ENCODE assay signal across 27 cellular contexts in the genomic region with DNA sequence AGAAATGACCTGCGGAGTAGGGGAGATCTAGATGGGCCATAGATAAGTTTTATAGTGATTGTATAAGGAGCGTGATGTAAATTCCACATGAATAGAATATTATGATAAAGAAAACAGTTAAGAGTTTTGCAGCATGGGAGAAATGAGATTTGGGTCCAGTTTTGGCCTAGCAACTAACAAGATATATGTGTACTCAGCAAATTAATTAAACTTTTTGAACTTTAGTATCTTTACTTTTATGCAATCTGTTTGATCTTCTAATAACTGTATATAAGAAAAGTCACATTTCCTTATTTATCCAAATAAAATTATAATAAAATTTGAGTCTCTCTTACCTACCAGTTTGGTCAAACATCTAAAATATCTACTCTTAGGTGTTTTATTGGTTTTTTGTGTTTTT.
"Had no signal": no experiment of that assay in that cellular context is flagged by ENCODE, and none has a peak within 500 bp of the region (broad histone marks: within the 10 kb centered on the region; RNA-seq: fewer than 3 reads in every experiment).

No MANE protein-coding gene starts in this region.

- H3K4me1 ChIP-seq: stomach, suprapubic skin, testis, thyroid gland, tibial artery, tibial nerve, transverse colon, upper lobe of left lung, upper lobe of right lung, uterus, vagina had no signal

- H3K36me3 ChIP-seq: stomach, suprapubic skin, thoracic aorta, thyroid gland, tibial artery, tibial nerve, transverse colon, upper lobe of left lung, upper lobe of right lung, uterus, vagina had no signal

- H3K27ac ChIP-seq: stomach, suprapubic skin, testis, thoracic aorta, thyroid gland, tibial artery, tibial nerve, transverse colon, upper lobe of left lung, upper lobe of right lung, uterus, vagina had no signal

- DNase-seq: stimulated activated CD4-positive, alpha-beta T cell treated with anti-CD3 and anti-CD28 coated beads, Interleukin-2, amount 100 ng/mL, for 48 hours; stimulated activated CD4-positive, alpha-beta T cell treated with anti-CD3 and anti-CD28 coated beads, Interleukin-4, amount 100 ng/mL, for 1 hour; stimulated activated CD4-positive, alpha-beta T cell treated with anti-CD3 and anti-CD28 coated beads, Interleukin-4, amount 100 ng/mL, for 24 hours; stimulated activated CD4-positive, alpha-beta T cell treated with anti-CD3 and anti-CD28 coated beads, Interleukin-4, amount 100 ng/mL, for 4 hours; stimulated activated CD8-positive, alpha-beta memory T cell treated with anti-CD3 and anti-CD28 coated beads, Interleukin-4, amount 100 ng/mL, for 48 hours; stimulated activated naive B cell treated with anti-CD40 and anti-IgM and Interleukin-4, amounts not matched to agents 10 μg/mL and 1 μg/mL and 100 μg/mL, for 72 hours; stimulated activated naive CD4-positive, alpha-beta T cell; stimulated activated naive CD4-positive, alpha-beta T cell treated with Interleukin-2 at 50 U/mL for 16 hours; stimulated activated naive CD8-positive, alpha-beta T cell treated with anti-CD3 and anti-CD28 coated beads, Interleukin-15, amount 100 ng/mL, for 72 hours; stimulated activated naive CD8-positive, alpha-beta T cell treated with anti-CD3 and anti-CD28 coated beads, Interleukin-15, Interleukin-2, amounts not matched to agents 100 U/mL and 50 U/mL, for 24 hours; stomach; substantia nigra; testis; thyroid gland; tibial artery; transverse colon; trophoblast cell; upper lobe of left lung; upper lobe of right lung; uterus had no signal

- FAIRE-seq: urothelium cell line had no signal

- H3K4me3 ChIP-seq: stomach, suprapubic skin, testis, thoracic aorta, thyroid gland, tibial artery, tibial nerve, transverse colon, upper lobe of left lung, upper lobe of right lung, uterus, vagina had no signal

- H3K9me3 ChIP-seq: stomach, suprapubic skin, testis, thoracic aorta, thyroid gland, tibial artery, tibial nerve, transverse colon, upper lobe of left lung, upper lobe of right lung, uterus, vagina had no signal

- H3K27me3 ChIP-seq: stomach, suprapubic skin, testis, thyroid gland, tibial artery, tibial nerve, transverse colon, upper lobe of left lung, upper lobe of right lung, uterus, vagina had no signal

- ATAC-seq: stimulated activated effector memory CD8-positive, alpha-beta T cell treated with anti-CD3 and anti-CD28 coated beads, Interleukin-12 subunit alpha, Interleukin-12 subunit beta, amount 100 ng/mL, for 72 hours; stimulated activated memory B cell treated with anti-CD40 and anti-IgM and Interleukin-4, amounts not matched to agents 10 μg/mL and 1 μg/mL and 100 μg/mL, for 72 hours; stimulated activated naive B cell treated with anti-CD40 and anti-IgM and Interleukin-4, amounts not matched to agents 10 μg/mL and 1 μg/mL and 100 μg/mL, for 72 hours; stimulated activated naive CD8-positive, alpha-beta T cell treated with anti-CD3 and anti-CD28 coated beads, Interleukin-15, amount 100 ng/mL, for 72 hours; stimulated activated naive CD8-positive, alpha-beta T cell treated with anti-CD3 and anti-CD28 coated beads, Interleukin-15, Interleukin-2, amounts not matched to agents 100 U/mL and 50 U/mL, for 24 hours; upper lobe of right lung had no signal
